In genomic region chr7:77989981-77990566, GRCh38 we compare ENCODE assay signal across 1 cellular context.
A peak's percentile ranks its signal among the peaks of the same experiment; 100 is the strongest.
TF ChIP-seq lines count a peak whose summit lies in the region.

No MANE protein-coding gene starts in this region.

TF ChIP-seq in K562, 482 proteins besides CTCF, POLR2A, EP300 and RAD21 (continued from another document and continues in another):
- TF ChIP-seq ETS1 (conservative IDR thresholded peaks at IDR 0.05; ENCODE audit: control insufficient read depth, low read depth, low read length) = no peak
- TF ChIP-seq TAL1 (IDR thresholded peaks at IDR 0.05) = no peak
- peak; percentile 73 for TF ChIP-seq LEF1 (IDR thresholded peaks at IDR 0.05)
- no peak for TF ChIP-seq RBM15 (IDR thresholded peaks at IDR 0.05; ENCODE audit: insufficient read depth, low read length)
- TF ChIP-seq, protein P1, sequence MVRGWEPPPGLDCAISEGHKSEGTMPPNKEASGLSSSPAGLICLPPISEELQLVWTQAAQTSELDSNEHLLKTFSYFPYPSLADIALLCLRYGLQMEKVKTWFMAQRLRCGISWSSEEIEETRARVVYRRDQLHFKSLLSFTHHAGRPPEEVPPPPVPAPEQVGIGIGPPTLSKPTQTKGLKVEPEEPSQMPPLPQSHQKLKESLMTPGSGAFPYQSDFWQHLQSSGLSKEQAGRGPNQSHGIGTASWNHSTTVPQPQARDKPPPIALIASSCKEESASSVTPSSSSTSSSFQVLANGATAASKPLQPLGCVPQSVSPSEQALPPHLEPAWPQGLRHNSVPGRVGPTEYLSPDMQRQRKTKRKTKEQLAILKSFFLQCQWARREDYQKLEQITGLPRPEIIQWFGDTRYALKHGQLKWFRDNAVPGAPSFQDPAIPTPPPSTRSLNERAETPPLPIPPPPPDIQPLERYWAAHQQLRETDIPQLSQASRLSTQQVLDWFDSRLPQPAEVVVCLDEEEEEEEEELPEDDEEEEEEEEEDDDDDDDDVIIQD (CRISPR knock-in tag; IDR thresholded peaks at IDR 0.05) = no peak
- TF ChIP-seq CSDE1 (IDR thresholded peaks at IDR 0.05) = no peak
- TF ChIP-seq CREB3L1 (IDR thresholded peaks at IDR 0.05; ENCODE audit: borderline replicate concordance, low read depth) = no peak
- peak; percentile 79; the same call in 1 of the 2 replicates for TF ChIP-seq SMARCA4 (IDR thresholded peaks at IDR 0.05)
- TF ChIP-seq SIN3A (IDR thresholded peaks at IDR 0.05; ENCODE audit: borderline replicate concordance in 2 of 2, control insufficient read depth in 1 of 2, low read depth in 2 of 2, low read length in 2 of 2) = 0 out of 4 replicates have a peak, but pooled peaks of 1 of the 2 experiments have one; percentile 49
- TF ChIP-seq DMBX1 (CRISPR knock-in tag; IDR thresholded peaks at IDR 0.05; ENCODE audit: borderline replicate concordance) = peak; percentile 82; the same call in 1 of the 2 replicates
- TF ChIP-seq ZC3H8 (IDR thresholded peaks at IDR 0.05) = no peak
- peak; percentile 67; the same call in 1 of the 2 replicates for TF ChIP-seq MTA3 (IDR thresholded peaks at IDR 0.05; ENCODE audit: borderline replicate concordance)
- peak; percentile 25; the same call in 1 of the 2 replicates for TF ChIP-seq JUNB (CRISPR knock-in tag; conservative IDR thresholded peaks at IDR 0.05)
- TF ChIP-seq ARID1B (IDR thresholded peaks at IDR 0.05) = peak; percentile 80
- TF ChIP-seq BCLAF1 (IDR thresholded peaks at IDR 0.05; ENCODE audit: borderline replicate concordance in 1 of 2, control insufficient read depth in 1 of 2, low read depth in 2 of 2, low read length in 1 of 2) = no peak
- TF ChIP-seq PCBP1 (IDR thresholded peaks at IDR 0.05; ENCODE audit: low read depth, low read length, poor library complexity, severe bottlenecking) = no peak
- peak in 1 of 2 experiments; percentile 54; a peak in 2 of 4 replicates for TF ChIP-seq KDM1A (IDR thresholded peaks at IDR 0.05)
- peak; percentile 47; the same call in 1 of the 2 replicates for TF ChIP-seq NCOR1 (IDR thresholded peaks at IDR 0.05)
- TF ChIP-seq NBN (IDR thresholded peaks at IDR 0.05; ENCODE audit: low read depth) = 0 out of 2 replicates have a peak, but pooled peaks have one; percentile 28
- TF ChIP-seq ZNF140 (CRISPR knock-in tag; IDR thresholded peaks at IDR 0.05) = no peak
- TF ChIP-seq, protein P2, sequence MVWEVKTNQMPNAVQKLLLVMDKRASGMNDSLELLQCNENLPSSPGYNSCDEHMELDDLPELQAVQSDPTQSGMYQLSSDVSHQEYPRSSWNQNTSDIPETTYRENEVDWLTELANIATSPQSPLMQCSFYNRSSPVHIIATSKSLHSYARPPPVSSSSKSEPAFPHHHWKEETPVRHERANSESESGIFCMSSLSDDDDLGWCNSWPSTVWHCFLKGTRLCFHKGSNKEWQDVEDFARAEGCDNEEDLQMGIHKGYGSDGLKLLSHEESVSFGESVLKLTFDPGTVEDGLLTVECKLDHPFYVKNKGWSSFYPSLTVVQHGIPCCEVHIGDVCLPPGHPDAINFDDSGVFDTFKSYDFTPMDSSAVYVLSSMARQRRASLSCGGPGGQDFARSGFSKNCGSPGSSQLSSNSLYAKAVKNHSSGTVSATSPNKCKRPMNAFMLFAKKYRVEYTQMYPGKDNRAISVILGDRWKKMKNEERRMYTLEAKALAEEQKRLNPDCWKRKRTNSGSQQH (CRISPR knock-in tag; IDR thresholded peaks at IDR 0.05) = 0 out of 2 replicates have a peak, but pooled peaks have one; percentile 20
- TF ChIP-seq ATF4 (CRISPR knock-in tag; IDR thresholded peaks at IDR 0.05) = peak; percentile 44; the same call in 1 of the 2 replicates
- TF ChIP-seq RBFOX2 (IDR thresholded peaks at IDR 0.05; ENCODE audit: low read depth, low read length) = peak; percentile 51
- TF ChIP-seq, protein P3, sequence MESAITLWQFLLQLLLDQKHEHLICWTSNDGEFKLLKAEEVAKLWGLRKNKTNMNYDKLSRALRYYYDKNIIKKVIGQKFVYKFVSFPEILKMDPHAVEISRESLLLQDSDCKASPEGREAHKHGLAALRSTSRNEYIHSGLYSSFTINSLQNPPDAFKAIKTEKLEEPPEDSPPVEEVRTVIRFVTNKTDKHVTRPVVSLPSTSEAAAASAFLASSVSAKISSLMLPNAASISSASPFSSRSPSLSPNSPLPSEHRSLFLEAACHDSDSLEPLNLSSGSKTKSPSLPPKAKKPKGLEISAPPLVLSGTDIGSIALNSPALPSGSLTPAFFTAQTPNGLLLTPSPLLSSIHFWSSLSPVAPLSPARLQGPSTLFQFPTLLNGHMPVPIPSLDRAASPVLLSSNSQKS (CRISPR knock-in tag; IDR thresholded peaks at IDR 0.05) = no peak
- peak; percentile 22 for TF ChIP-seq ZFP36 (IDR thresholded peaks at IDR 0.05; ENCODE audit: low read depth, low read length, partially characterized antibody)
- no peak for TF ChIP-seq ZNF253 (CRISPR knock-in tag; conservative IDR thresholded peaks at IDR 0.05)
- peak; percentile 87 for TF ChIP-seq DPF2 (IDR thresholded peaks at IDR 0.05)
- TF ChIP-seq CGGBP1 (CRISPR knock-in tag; IDR thresholded peaks at IDR 0.05) = no peak
- no peak for TF ChIP-seq SAP30 (IDR thresholded peaks at IDR 0.05; ENCODE audit: borderline replicate concordance, insufficient read depth, low read depth, low read length, poor library complexity, severe bottlenecking)
- TF ChIP-seq ELF1 (tag; IDR thresholded peaks at IDR 0.05) = no peak
- TF ChIP-seq ZNF589 (CRISPR knock-in tag; IDR thresholded peaks at IDR 0.05; ENCODE audit: low read depth) = no peak; the same call in 1 of the 2 replicates
- TF ChIP-seq HDAC2 (IDR thresholded peaks at IDR 0.05) = peak; percentile 62; the same call in 1 of the 2 replicates
- TF ChIP-seq ZBTB12 (CRISPR knock-in tag; IDR thresholded peaks at IDR 0.05) = no peak
- 0 out of 2 replicates have a peak, but pooled peaks have one; percentile 52 for TF ChIP-seq RREB1 (CRISPR knock-in tag; IDR thresholded peaks at IDR 0.05)
